ENCODE assay signal across 1 cellular context in genomic region chr2:190378883-190379237, GRCh38.
TF ChIP-seq lines count a peak whose summit lies in the region.

No MANE protein-coding gene starts in this region.

TF ChIP-seq in GM23338, 12 proteins besides CTCF, POLR2A, EP300 and RAD21 (continued from another document):
- TF ChIP-seq ZNF462 (CRISPR knock-in tag; IDR thresholded peaks at IDR 0.05) (no peak), CREB1 (CRISPR knock-in tag; IDR thresholded peaks at IDR 0.05; ENCODE audit: low read depth) (no peak)
